ENCODE assay signal across 9 cellular contexts in genomic region chr16:58027341-58028167, GRCh38. TPM values are rescaled to one million over a fixed set of nuclear protein-coding genes. Genes with fewer than 3 reads are reported as not detected.
DNase-seq lines count a peak whose midpoint lies in the region; ATAC-seq and TF ChIP-seq lines count a peak whose summit lies in the region.
"Had no signal": no experiment of that assay in that cellular context is flagged by ENCODE, and none has a peak within 500 bp of the region (broad histone marks: within the 10 kb centered on the region; RNA-seq: fewer than 3 reads in every experiment).

No MANE protein-coding gene starts in this region.

- intact Hi-C loops in OCI-LY7 (cut with micrococcal nuclease; ENCODE audit: unreplicated experiment): loop anchor here (5.0 kb wide), 1 partner anchor 170 kb away; the partner anchor contains the start of gene CSNK2A2

- peaks cover 48% of the 10 kb centered on the region for H4K20me1 ChIP-seq in neural progenitor cell (ENCODE audit: low read depth)
- no peaks in the 10 kb centered on the region for H4K20me1 ChIP-seq in OCI-LY7 (ENCODE audit: insufficient read depth, low read length)

- H3K27ac Mint-ChIP-seq in neural progenitor cell: no peak overlapping the region

- H3K4me1 ChIP-seq in neural progenitor cell (peaks cover 35% of the 10 kb centered on the region), OCI-LY7 (ENCODE audit: insufficient read depth, low read length, poor library complexity, severe bottlenecking) (peaks cover 6% of the 10 kb centered on the region)

- TF ChIP-seq CTCF in fibroblast of mammary gland (conservative IDR thresholded peaks at IDR 0.05; ENCODE audit: control insufficient read depth, insufficient read depth, low read depth, low read length): no peak
- no peak for TF ChIP-seq CTCF in neural progenitor cell (IDR thresholded peaks at IDR 0.05)
- no peak for TF ChIP-seq CTCF in OCI-LY7 (conservative IDR thresholded peaks at IDR 0.05; ENCODE audit: low read length)

- peaks cover 15% of the 10 kb centered on the region for H3K79me2 ChIP-seq in neural progenitor cell (ENCODE audit: low read depth)
- H3K79me2 ChIP-seq in OCI-LY7 (ENCODE audit: insufficient read depth, low read depth, low read length): no peaks in the 10 kb centered on the region

- H3K36me3 ChIP-seq in neural progenitor cell (no peaks in the 10 kb centered on the region), OCI-LY7 (ENCODE audit: insufficient read depth, low read length) (no peaks in the 10 kb centered on the region)

- ATAC-seq in GM18505 (IDR thresholded peaks at IDR 0.05; ENCODE audit: unreplicated experiment): no peak

- no peak for TF ChIP-seq POLR2A in GM18505 (IDR thresholded peaks at IDR 0.05; ENCODE audit: borderline replicate concordance, extremely low read depth, insufficient read depth, insufficient read length)

- peaks cover 23% of the 10 kb centered on the region for H3K27me3 ChIP-seq in neural progenitor cell

- H3K36me3 Mint-ChIP-seq in neural progenitor cell: no peaks in the 10 kb centered on the region

- H3K4me2 ChIP-seq in neural progenitor cell (peak overlapping the region; percentile 98), OCI-LY7 (ENCODE audit: low read length) (no peak overlapping the region)

- peaks cover 27% of the 10 kb centered on the region for H3K27me3 Mint-ChIP-seq in neural progenitor cell (ENCODE audit: insufficient read depth, low read depth)

- peaks cover 29% of the 10 kb centered on the region for H3F3A ChIP-seq in neural progenitor cell (ENCODE audit: low read depth)

- DNase-seq in DMS53 (lab: John Stamatoyannopoulos, UW) (peak; percentile 71), NCI-H82 treated with DMSO at 0.1 percent for 48 hours (lab: John Stamatoyannopoulos, UW; ENCODE audit: unreplicated experiment) (peak; percentile 2), fibroblast of mammary gland (ENCODE audit: low read depth) (no peak), neural progenitor cell (ENCODE audit: low spot score) (peak; percentile 87), KG1 (lab: John Stamatoyannopoulos, UW) (no peak), OCI-LY7 (ENCODE audit: low spot score) (no peak)
- no peak for DNase-seq in activated naive CD4-positive, alpha-beta T cell treated with Interleukin-2 at 50 U/mL for 16 hours

- H3K27ac ChIP-seq in neural progenitor cell (no peak overlapping the region), OCI-LY7 (ENCODE audit: low read depth, low read length, poor library complexity, severe bottlenecking) (no peak overlapping the region)

- peak overlapping the region; percentile 13 for H3K4me3 ChIP-seq in fibroblast of mammary gland (ENCODE audit: control insufficient read depth, low read depth, low read length)
- H3K4me3 ChIP-seq in neural progenitor cell: peak overlapping the region; percentile 97
- H3K4me3 ChIP-seq in OCI-LY7 (ENCODE audit: low read depth, low read length, poor library complexity, severe bottlenecking): no peak overlapping the region

- H2AFZ ChIP-seq in neural progenitor cell (replicated peaks) (peak overlapping the region; percentile 27), OCI-LY7 (ENCODE audit: low read length) (no peak overlapping the region)

- no peaks in the 10 kb centered on the region for H3K9me2 ChIP-seq in OCI-LY7 (ENCODE audit: insufficient read depth, low read length)

- peaks cover 25% of the 10 kb centered on the region for H3K4me1 Mint-ChIP-seq in neural progenitor cell

- no peak overlapping the region for H3K9ac ChIP-seq in neural progenitor cell

- CTCF ChIA-PET in OCI-LY7 (lab: Charles Lee; ENCODE audit: unreplicated experiment): interaction anchor here (0.5 kb wide), 1 partner anchor 165 kb away, joined by 3 read pairs; no protein-coding TSS in a partner anchor

- no TSS peak for BruUV-seq in OCI-LY7 (replicated peaks; lab: Mats Ljungman, UMichigan)

- H3K4me3 Mint-ChIP-seq in neural progenitor cell: peak overlapping the region; percentile 78

- H3K9me3 ChIP-seq in neural progenitor cell (ENCODE audit: low read depth) (no peaks in the 10 kb centered on the region), OCI-LY7 (ENCODE audit: low read length) (no peaks in the 10 kb centered on the region)

- no peaks in the 10 kb centered on the region for H3K9me3 Mint-ChIP-seq in neural progenitor cell

- POLR2A ChIA-PET in OCI-LY7 (lab: Charles Lee): interaction anchor here (0.6 to 1.3 kb wide), 3 partner anchors 11 to 293 kb away, joined by 3 to 4 read pairs (median 3); no protein-coding TSS in a partner anchor

RNA-seq across cellular contexts. Expression of gene MMP15, which starts 2.0 kb away (rescaled TPM):
- total RNA-seq in neural progenitor cell (ENCODE audit: low replicate concordance) (7.2 and 26.0 TPM in 2 replicates), OCI-LY7 (2022) (0.18 and 0.21 TPM in 2 replicates)
- total RNA-seq in OCI-LY7 (2014; rRNA removed; shearing (Covaris generic)): not detected in 2 replicates

RNA-seq across cellular contexts. Expression of gene USB1, which starts 26.3 kb away (rescaled TPM):
- 14.9 and 24.5 TPM in 2 replicates for total RNA-seq in neural progenitor cell (ENCODE audit: low replicate concordance)
- total RNA-seq in OCI-LY7 (2014; rRNA removed; shearing (Covaris generic)): 10.4 and 12.5 TPM in 2 replicates
- 39.5 and 48.3 TPM in 2 replicates for total RNA-seq in OCI-LY7 (2022)

RNA-seq across cellular contexts. Expression of gene ZNF319, which starts 27.1 kb away (rescaled TPM):
- 1.4 and 5.5 TPM in 2 replicates for total RNA-seq in neural progenitor cell (ENCODE audit: low replicate concordance)
- 4.2 and 4.7 TPM in 2 replicates for total RNA-seq in OCI-LY7 (2014; rRNA removed; shearing (Covaris generic))
- total RNA-seq in OCI-LY7 (2022): 12.7 and 13.0 TPM in 2 replicates

RNA-seq across cellular contexts. Expression of gene CNGB1, which starts 56.6 kb away (rescaled TPM):
- total RNA-seq in neural progenitor cell (ENCODE audit: low replicate concordance) (not detected in 2 replicates), OCI-LY7 (2022) (not detected in 2 replicates)
- not detected in 2 replicates for total RNA-seq in OCI-LY7 (2014; rRNA removed; shearing (Covaris generic))
- total RNA-seq: dermis microvascular lymphatic vessel endothelial cell had no signal

Comparison
In these comparisons a context has a peak if more than half of its experiments do, and no peak if none do; other contexts are left out.
1. DNase-seq: peak in DMS53 (single experiment), NCI-H82 treated with DMSO at 0.1 percent for 48 hours (single experiment) and neural progenitor cell (single experiment); none in fibroblast of mammary gland (single experiment), KG1 (single experiment), OCI-LY7 (single experiment) and activated naive CD4-positive, alpha-beta T cell treated with Interleukin-2 at 50 U/mL for 16 hours (single experiment).